1 cellular context compared by ENCODE assay signal in genomic region chr17:41688641-41689496, GRCh38.
TF ChIP-seq lines count a peak whose summit lies in the region.

Gene EIF1, plus strand, starts transcription at chr17:41688885. Its CDS starts 154 bp downstream, at chr17:41689039.

TF ChIP-seq in HCT116, 20 proteins besides CTCF, POLR2A, EP300 and RAD21 (continued from another document):
- TF ChIP-seq ZBTB33 (IDR thresholded peaks at IDR 0.05; ENCODE audit: extremely low read depth, insufficient replicate concordance, low read length), result peak; percentile 56
